ENCODE assay signal across 1 cellular context in genomic region chr15:70112018-70112395, GRCh38.
TF ChIP-seq lines count a peak whose summit lies in the region.

No MANE protein-coding gene starts in this region.

TF ChIP-seq in GM23338, 12 proteins besides CTCF, POLR2A, EP300 and RAD21 (continued from another document):
- no peak for TF ChIP-seq ZNF462 (CRISPR knock-in tag; IDR thresholded peaks at IDR 0.05)
- no peak for TF ChIP-seq EZH2phosphoT487 (IDR thresholded peaks at IDR 0.05; ENCODE audit: unreplicated experiment)
- TF ChIP-seq NANOG (IDR thresholded peaks at IDR 0.05; ENCODE audit: borderline replicate concordance): no peak
- TF ChIP-seq ZNF331 (CRISPR knock-in tag; IDR thresholded peaks at IDR 0.05; ENCODE audit: low read depth): no peak
- TF ChIP-seq ZNF114 (CRISPR knock-in tag; IDR thresholded peaks at IDR 0.05): no peak
- no peak for TF ChIP-seq STAT1 (IDR thresholded peaks at IDR 0.05; ENCODE audit: unreplicated experiment)
- no peak for TF ChIP-seq CREB1 (CRISPR knock-in tag; IDR thresholded peaks at IDR 0.05; ENCODE audit: low read depth)
- TF ChIP-seq REST (IDR thresholded peaks at IDR 0.05; ENCODE audit: unreplicated experiment): no peak
- TF ChIP-seq JUNB (IDR thresholded peaks at IDR 0.05; ENCODE audit: unreplicated experiment): no peak
- TF ChIP-seq ETS1 (IDR thresholded peaks at IDR 0.05): no peak
